In genomic region chr3:116135462-116135861, GRCh38 we compare ENCODE assay signal across 1 cellular context.
A peak's percentile ranks its signal among the peaks of the same experiment; 100 is the strongest.
TF ChIP-seq lines count a peak whose summit lies in the region.

No MANE protein-coding gene starts in this region.

TF ChIP-seq in K562, 482 proteins besides CTCF, POLR2A, EP300 and RAD21 (continued from another document):
- TF ChIP-seq PBX2 (CRISPR knock-in tag; IDR thresholded peaks at IDR 0.05; ENCODE audit: low read depth) (no peak), PBX2 (tag; conservative IDR thresholded peaks at IDR 0.05; ENCODE audit: low read depth) (peak; percentile 75), ZBTB2 (IDR thresholded peaks at IDR 0.05) (no peak), TRIM24 (IDR thresholded peaks at IDR 0.05) (no peak), PYGO2 (tag; IDR thresholded peaks at IDR 0.05) (no peak), LCOR (CRISPR knock-in tag; IDR thresholded peaks at IDR 0.05) (no peak), ZNF274 (IDR thresholded peaks at IDR 0.05; ENCODE audit: borderline replicate concordance, low read depth, low read length) (no peak), PRMT5 (CRISPR knock-in tag; IDR thresholded peaks at IDR 0.05) (no peak), THRB (CRISPR knock-in tag; conservative IDR thresholded peaks at IDR 0.05) (no peak), ZBTB40 (IDR thresholded peaks at IDR 0.05) (no peak), ZBTB40 (CRISPR knock-in tag; IDR thresholded peaks at IDR 0.05) (no peak), PKNOX1 (IDR thresholded peaks at IDR 0.05) (0 out of 2 replicates have a peak, but pooled peaks have one; percentile 15), DNMT1 (IDR thresholded peaks at IDR 0.05) (no peak), MEIS2 (IDR thresholded peaks at IDR 0.05; ENCODE audit: partially characterized antibody) (peak; percentile 12)
